ENCODE assay signal across 9 cellular contexts in the genomic region with DNA sequence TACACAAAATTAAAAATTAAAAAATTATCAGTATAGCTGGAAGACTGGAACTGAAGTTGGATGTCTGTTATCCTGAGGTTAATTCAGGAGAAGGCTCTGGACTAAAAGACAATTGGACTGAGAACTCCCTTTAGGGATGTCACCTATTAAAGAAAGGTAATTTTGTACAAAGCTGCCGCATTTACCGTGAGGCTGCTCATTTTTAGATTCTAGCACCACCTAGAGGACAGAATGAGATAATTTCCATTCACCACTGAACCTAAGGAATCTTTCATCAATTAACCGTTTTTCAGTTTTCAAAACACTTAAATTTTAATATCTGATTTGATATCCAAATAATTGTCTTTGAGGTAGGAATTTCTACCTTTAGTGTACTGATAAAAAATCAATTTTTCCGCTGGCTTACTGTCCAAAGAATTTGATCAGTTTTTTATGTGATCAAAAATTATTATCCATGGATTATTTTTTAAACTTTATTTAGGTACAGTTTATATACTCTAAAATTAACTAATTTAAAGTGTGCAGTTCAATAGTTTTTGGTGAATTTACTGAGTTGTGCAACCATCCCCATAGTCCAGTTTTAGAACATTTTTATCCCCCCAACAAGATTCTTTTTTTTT.
DNase-seq lines count a peak whose midpoint lies in the region; ATAC-seq and TF ChIP-seq lines count a peak whose summit lies in the region.
"Had no signal": no experiment of that assay in that cellular context is flagged by ENCODE, and none has a peak within 500 bp of the region (broad histone marks: within the 10 kb centered on the region; RNA-seq: fewer than 3 reads in every experiment).

No MANE protein-coding gene starts in this region.

- intact Hi-C loops in breast epithelium (cut with DNase I; ENCODE audit: low total_unique reads): no loop called here

- H3K36me3 ChIP-seq in breast epithelium: no peaks in the 10 kb centered on the region

- peak; percentile 50 for DNase-seq in EH (ENCODE audit: low read depth)
- DNase-seq in NCI-H526 treated with DMSO at 0.1 percent for 48 hours (lab: John Stamatoyannopoulos, UW): peak; percentile 66
- no peak for DNase-seq in breast epithelium (ENCODE audit: low spot score in 2 of 2)
- no peak for DNase-seq in left lobe of liver (ENCODE audit: low spot score)
- no peak for DNase-seq in stimulated activated CD4-positive, alpha-beta T cell treated with anti-CD3 and anti-CD28 coated beads, Interleukin-4, amount 100 ng/mL, for 1 hour

- H3K9me3 ChIP-seq in breast epithelium: no peaks in the 10 kb centered on the region

- TF ChIP-seq CTCF in breast epithelium (IDR thresholded peaks at IDR 0.05): peak; percentile 49 to 85 (median 79)

- ATAC-seq in HG03108 (IDR thresholded peaks at IDR 0.05; ENCODE audit: unreplicated experiment) (peak; percentile 66), left lobe of liver (peak; percentile 90), GM19328 (IDR thresholded peaks at IDR 0.05; ENCODE audit: unreplicated experiment) (no peak), GM18520 (IDR thresholded peaks at IDR 0.05; ENCODE audit: unreplicated experiment) (no peak)

- no peaks in the 10 kb centered on the region for H3K4me1 ChIP-seq in breast epithelium

- H3K27me3 ChIP-seq in breast epithelium: no peaks in the 10 kb centered on the region

- TF ChIP-seq POLR2A in breast epithelium (IDR thresholded peaks at IDR 0.05): no peak

- no peak overlapping the region for H3K4me3 ChIP-seq in breast epithelium
- H3K4me3 ChIP-seq: skin epidermis had no signal

- no peak overlapping the region for H3K27ac ChIP-seq in breast epithelium
- H3K27ac ChIP-seq: skin epidermis had no signal

Comparison
In these comparisons a context has a peak if more than half of its experiments do, and no peak if none do; other contexts are left out.
1. DNase-seq: peak in EH (single experiment) and NCI-H526 treated with DMSO at 0.1 percent for 48 hours (single experiment); none in breast epithelium (0 of 2), left lobe of liver (single experiment) and stimulated activated CD4-positive, alpha-beta T cell treated with anti-CD3 and anti-CD28 coated beads, Interleukin-4, amount 100 ng/mL, for 1 hour (single experiment).
2. ATAC-seq: peak in HG03108 (single experiment) and left lobe of liver (single experiment); none in GM19328 (single experiment) and GM18520 (single experiment).